Comparison of ENCODE assay signal across 9 cellular contexts in the genomic region with DNA sequence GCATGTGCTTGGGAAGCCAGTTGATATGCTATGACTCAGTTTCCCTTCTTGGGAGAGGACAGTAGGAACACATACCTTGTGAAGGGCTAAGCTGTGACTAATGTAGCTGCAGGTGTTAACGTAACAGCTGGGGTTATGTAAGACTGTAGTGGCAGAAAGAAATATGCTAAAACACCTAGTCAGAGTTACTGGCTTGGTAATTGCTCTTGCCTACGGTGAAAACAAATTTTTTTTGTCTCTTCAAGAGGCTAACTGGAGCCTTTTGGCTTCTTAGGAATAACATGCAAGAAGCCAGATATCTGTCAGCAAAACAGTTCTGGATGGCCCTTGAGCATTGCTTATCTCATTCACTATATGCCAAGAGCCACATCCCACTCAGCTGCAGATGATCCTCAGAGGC. TPM values are rescaled to one million over a fixed set of nuclear protein-coding genes. Genes with fewer than 3 reads are reported as not detected.
DNase-seq lines count a peak whose midpoint lies in the region; ATAC-seq and TF ChIP-seq lines count a peak whose summit lies in the region.
"Had no signal": no experiment of that assay in that cellular context is flagged by ENCODE, and none has a peak within 500 bp of the region (broad histone marks: within the 10 kb centered on the region; RNA-seq: fewer than 3 reads in every experiment).

No MANE protein-coding gene starts in this region.

- 39 to 47% (median 42%) methylated on average over 2 of the region's 2 CpGs for WGBS in heart left ventricle, 4 donors

- peak overlapping the region in 10 of 12 donors; percentile 70 to 87 (median 78) for H3K4me3 ChIP-seq in heart left ventricle
- H3K4me3 ChIP-seq in astrocyte of the cerebellum (ENCODE audit: low read depth, low read length), result peak overlapping the region; percentile 81
- H3K4me3 ChIP-seq in upper lobe of right lung, result peak overlapping the region; percentile 64

- peak overlapping the region; percentile 95 for H3K4me3 Mint-ChIP-seq in memory B cell

- TF ChIP-seq CTCF in heart left ventricle (IDR thresholded peaks at IDR 0.05), result no peak
- TF ChIP-seq CTCF in astrocyte of the cerebellum (IDR thresholded peaks at IDR 0.05; ENCODE audit: low read depth, low read length, missing control alignments), result no peak
- TF ChIP-seq CTCF in upper lobe of right lung (IDR thresholded peaks at IDR 0.05), result no peak

- peak overlapping the region in 2 of 12 donors; percentile 91 to 92 for H3K27ac ChIP-seq in heart left ventricle
- H3K27ac ChIP-seq in upper lobe of right lung, result no peak overlapping the region

- no peaks in the 10 kb centered on the region for H3K27me3 Mint-ChIP-seq in memory B cell

- DNase-seq in heart left ventricle, result no peak
- no peak for DNase-seq in left ventricle myocardium superior
- DNase-seq in astrocyte of the cerebellum (ENCODE audit: low read depth), result no peak
- no peak for DNase-seq in memory B cell (ENCODE audit: low spot score in 2 of 2)
- DNase-seq in upper lobe of right lung, result no peak
- DNase-seq in DMS114 treated with DMSO at 0.1 percent for 48 hours (lab: John Stamatoyannopoulos, UW; ENCODE audit: unreplicated experiment), result no peak
- DNase-seq in left lobe of liver (ENCODE audit: low spot score), result no peak
- no peak for DNase-seq in NCI-H69 (lab: John Stamatoyannopoulos, UW)
- DNase-seq: NCI-H2029 had no signal

- H3K36me3 Mint-ChIP-seq in memory B cell, result peaks cover 7% of the 10 kb centered on the region

- peaks cover 3 to 62% (median 44%) of the 10 kb centered on the region in 12 donors for H3K4me1 ChIP-seq in heart left ventricle
- peaks cover 41% of the 10 kb centered on the region for H3K4me1 ChIP-seq in upper lobe of right lung

- no peak overlapping the region for H3K27ac Mint-ChIP-seq in memory B cell

- in situ Hi-C loops in astrocyte of the cerebellum (cut with HindIII; ENCODE audit: low sequenced_read_pairs), result loop anchor here (5.0 to 25.0 kb wide), 2 partner anchors 37 to 112 kb away; partner anchors contain the start of gene SPTBN5

- H3K9me3 ChIP-seq in heart left ventricle, result no peaks in the 10 kb centered on the region
- no peaks in the 10 kb centered on the region for H3K9me3 ChIP-seq in upper lobe of right lung

- peaks cover 43% of the 10 kb centered on the region for H3K4me1 Mint-ChIP-seq in memory B cell

- ATAC-seq in heart left ventricle (no peak), left ventricle myocardium superior (no peak), memory B cell (ENCODE audit: low read depth) (no peak), upper lobe of right lung (no peak), left lobe of liver (no peak)

- intact Hi-C loops in heart left ventricle (cut with DNase I) (loop anchor here in 3 of 10 donors (10.0 kb wide), 3 partner anchors 119 to 279 kb away; partner anchors contain the start of gene SPTBN5 (in 1 of the 3)), left ventricle myocardium superior (cut with micrococcal nuclease) (no loop called here), upper lobe of right lung (cut with DNase I) (no loop called here)

- TF ChIP-seq POLR2A in heart left ventricle (IDR thresholded peaks at IDR 0.05), result no peak

- H3K27me3 ChIP-seq in heart left ventricle (no peaks in the 10 kb centered on the region), upper lobe of right lung (no peaks in the 10 kb centered on the region)

- H3K36me3 ChIP-seq in heart left ventricle (peaks cover 0 to 2% (median 0%) of the 10 kb centered on the region in 9 donors), upper lobe of right lung (no peaks in the 10 kb centered on the region)

- H3K9me3 Mint-ChIP-seq in memory B cell, result no peaks in the 10 kb centered on the region

RNA-seq across cellular contexts. Expression of gene MAPKBP1, which starts 1.4 kb away (rescaled TPM):
- total RNA-seq in heart left ventricle (10 to 100 TPM; 12.0 to 20.5 (median 14.8) TPM), left ventricle myocardium superior (17.0 TPM), upper lobe of right lung (22.4 TPM), left lobe of liver (6.6 TPM)
- polyA plus RNA-seq in heart left ventricle, result 10 to 100 TPM in 1 of 2 donors, 1 to 10 TPM in 1; 6.3 to 17.0 TPM

RNA-seq across cellular contexts. Expression of gene JMJD7, which starts 52.2 kb away (rescaled TPM):
- total RNA-seq in heart left ventricle (10 to 100 TPM in 6 of 9 donors, 1 to 10 TPM in 3; 5.4 to 17.9 (median 11.8) TPM), left ventricle myocardium superior (16.7 TPM), upper lobe of right lung (36.7 TPM), left lobe of liver (8.9 TPM)
- polyA plus RNA-seq in heart left ventricle, result 10 to 100 TPM in 1 of 2 donors, 1 to 10 TPM in 1; 7.3 to 20.6 TPM
